In genomic region chr11:60871378-60872061, GRCh38 we compare ENCODE assay signal across 13 cellular contexts. TPM values are rescaled to one million over a fixed set of nuclear protein-coding genes. Genes with fewer than 3 reads are reported as not detected.
DNase-seq lines count a peak whose midpoint lies in the region; ATAC-seq and TF ChIP-seq lines count a peak whose summit lies in the region.
"Had no signal": no experiment of that assay in that cellular context is flagged by ENCODE, and none has a peak within 500 bp of the region (broad histone marks: within the 10 kb centered on the region; RNA-seq: fewer than 3 reads in every experiment).

No MANE protein-coding gene starts in this region.

- no peak overlapping the region for H3K4me3 ChIP-seq in BLaER1 treated with 17β-estradiol and CSF1 and Interleukin-3, amounts not matched to agents 10 nM and 100 nM
- H3K4me3 ChIP-seq in choroid plexus epithelial cell (ENCODE audit: low read depth, low read length) (no peak overlapping the region), neural cell (ENCODE audit: low read length) (no peak overlapping the region)
- H3K4me3 ChIP-seq: suprapubic skin had no signal

- H4K20me1 ChIP-seq in BLaER1 treated with 17β-estradiol and CSF1 and Interleukin-3, amounts not matched to agents 10 nM and 100 nM: peaks cover 0 to 4% (median 0%) of the 10 kb centered on the region in 11 experiments; a peak in 1 of 22 replicates
- H4K20me1 ChIP-seq in neural cell (ENCODE audit: insufficient read depth): no peaks in the 10 kb centered on the region

- H3K9me3 ChIP-seq in BLaER1 treated with 17β-estradiol and CSF1 and Interleukin-3, amounts not matched to agents 10 nM and 100 nM (replicated peaks in 1 of 11): no peaks in the 10 kb centered on the region
- no peaks in the 10 kb centered on the region for H3K9me3 ChIP-seq in neural cell (ENCODE audit: low read length)
- H3K9me3 ChIP-seq: suprapubic skin had no signal

- H3K9ac ChIP-seq in BLaER1 treated with 17β-estradiol and CSF1 and Interleukin-3, amounts not matched to agents 10 nM and 100 nM: peak overlapping the region in 4 of 11 experiments; percentile 4 to 50 (median 26); a peak in 6 of 22 replicates
- H3K9ac ChIP-seq in neural cell (ENCODE audit: low read length): peak overlapping the region; percentile 46

- peak overlapping the region; percentile 62 to 88 (median 75) for H3K4me2 ChIP-seq in BLaER1 treated with 17β-estradiol and CSF1 and Interleukin-3, amounts not matched to agents 10 nM and 100 nM
- H3K4me2 ChIP-seq in neural cell (ENCODE audit: low read length): no peak overlapping the region

- H3K36me3 ChIP-seq in BLaER1 treated with 17β-estradiol and CSF1 and Interleukin-3, amounts not matched to agents 10 nM and 100 nM: peaks cover 0 to 20% (median 0%) of the 10 kb centered on the region in 11 experiments; a peak in 6 of 22 replicates
- no peaks in the 10 kb centered on the region for H3K36me3 ChIP-seq in neural cell (ENCODE audit: insufficient read depth, low read length)

- peaks cover 30 to 71% (median 67%) of the 10 kb centered on the region in 10 experiments for H3K4me1 ChIP-seq in BLaER1 treated with 17β-estradiol and CSF1 and Interleukin-3, amounts not matched to agents 10 nM and 100 nM

- DNase-seq in M059J (ENCODE audit: low read depth) (peak; percentile 63), choroid plexus epithelial cell (ENCODE audit: low read depth) (peak; percentile 77), cerebellum (ENCODE audit: low spot score) (no peak), omental fat pad (ENCODE audit: low spot score) (no peak), NCI-H146 (lab: John Stamatoyannopoulos, UW) (no peak)
- no peak for DNase-seq in central memory CD4-positive, alpha-beta T cell
- DNase-seq: NCI-H1436; stimulated activated CD4-positive, alpha-beta T cell treated with anti-CD3 and anti-CD28 coated beads, Interleukin-15, amount 100 ng/mL, for 24 hours had no signal

- H3K27ac ChIP-seq in BLaER1 treated with 17β-estradiol and CSF1 and Interleukin-3, amounts not matched to agents 10 nM and 100 nM: peak overlapping the region in 8 of 11 experiments; percentile 35 to 65 (median 58); a peak in 15 of 22 replicates
- no peak overlapping the region for H3K27ac ChIP-seq in neural cell (ENCODE audit: low read length)
- H3K27ac ChIP-seq: suprapubic skin had no signal

- no peaks in the 10 kb centered on the region for H3K79me2 ChIP-seq in neural cell (replicated peaks; ENCODE audit: insufficient read depth, low read length)

- ATAC-seq in omental fat pad (ENCODE audit: low FRiP score): no peak

- TF ChIP-seq CTCF in choroid plexus epithelial cell (conservative IDR thresholded peaks at IDR 0.05; ENCODE audit: low read depth, low read length): peak; percentile 54
- no peak for TF ChIP-seq CTCF in neural cell (IDR thresholded peaks at IDR 0.05; ENCODE audit: poor library complexity, severe bottlenecking)
- no peak for TF ChIP-seq CTCF in omental fat pad (IDR thresholded peaks at IDR 0.05)

- no peak overlapping the region for H2AFZ ChIP-seq in neural cell (ENCODE audit: low read depth, low read length)

- H3K9me2 ChIP-seq in neural cell (ENCODE audit: insufficient read depth, low read length): no peaks in the 10 kb centered on the region

- TF ChIP-seq RAD21 in neural cell (conservative IDR thresholded peaks at IDR 0.05): no peak

- no peaks in the 10 kb centered on the region for H3K27me3 ChIP-seq in BLaER1 treated with 17β-estradiol and CSF1 and Interleukin-3, amounts not matched to agents 10 nM and 100 nM
- no peaks in the 10 kb centered on the region for H3K27me3 ChIP-seq in neural cell (ENCODE audit: insufficient read depth, low read depth, low read length)
- H3K27me3 ChIP-seq: suprapubic skin had no signal

- TF ChIP-seq EP300 in neural cell (conservative IDR thresholded peaks at IDR 0.05; ENCODE audit: poor library complexity, severe bottlenecking): no peak

- H3F3A ChIP-seq in neural cell (ENCODE audit: insufficient read depth, low read length, poor library complexity, severe bottlenecking): no peaks in the 10 kb centered on the region

TF ChIP-seq in neural cell, 6 proteins besides CTCF, POLR2A, EP300 and RAD21:
- no peak for TF ChIP-seq REST (IDR thresholded peaks at IDR 0.05; ENCODE audit: borderline replicate concordance)
- TF ChIP-seq EZH2 (IDR thresholded peaks at IDR 0.05; ENCODE audit: borderline replicate concordance, insufficient read depth, low read length, poor library complexity, severe bottlenecking): no peak
- TF ChIP-seq SMC3 (conservative IDR thresholded peaks at IDR 0.05; ENCODE audit: poor library complexity): no peak
- no peak for TF ChIP-seq TAF1 (IDR thresholded peaks at IDR 0.05; ENCODE audit: low read depth)
- no peak for TF ChIP-seq POLR2AphosphoS5 (IDR thresholded peaks at IDR 0.05)
- TF ChIP-seq MXI1 (conservative IDR thresholded peaks at IDR 0.05; ENCODE audit: poor library complexity, severe bottlenecking): no peak

RNA-seq across cellular contexts. Expression of gene ZP1, which starts 4.2 kb away (rescaled TPM):
- total RNA-seq in M059J (2014; rRNA removed; shearing (Covaris generic)): 1.3 TPM in 1 of 2 replicates, not detected in the other
- polyA plus RNA-seq in neural cell: 0.62 and 1.5 TPM in 2 replicates
- polyA minus RNA-seq in neural cell: not detected in 2 replicates
- total RNA-seq in cerebellum (not detected), omental fat pad (1 to 10 TPM in 2 of 4 donors, not detected in 2; 2.2 to 3.0 TPM)
- total RNA-seq: endothelial cell of umbilical vein, SK-MEL-5 had no signal
- polyA plus RNA-seq: endothelial cell of umbilical vein had no signal

RNA-seq across cellular contexts. Expression of gene PTGDR2, which starts 15.8 kb away (rescaled TPM):
- total RNA-seq in M059J (2014; rRNA removed; shearing (Covaris generic)): 0.07 TPM in 1 of 2 replicates, not detected in the other
- polyA plus RNA-seq in neural cell: 0.16 and 0.51 TPM in 2 replicates
- 0.23 TPM in 1 of 2 replicates, not detected in the other for polyA minus RNA-seq in neural cell
- total RNA-seq in cerebellum: 0.73 TPM
- 1 to 10 TPM in 1 of 4 donors, under 1 TPM in 1, not detected in 2; 0.28 to 1.1 TPM for total RNA-seq in omental fat pad
- total RNA-seq: SK-MEL-5 had no signal
- polyA plus RNA-seq: endothelial cell of umbilical vein had no signal

RNA-seq across cellular contexts. Expression of gene CCDC86, which starts 29.6 kb away (rescaled TPM):
- total RNA-seq in M059J (2014; rRNA removed; shearing (Covaris generic)): 13.9 and 19.7 TPM in 2 replicates
- polyA plus RNA-seq in neural cell: 0.16 and 1.3 TPM in 2 replicates
- 2.5 and 2.7 TPM in 2 replicates for polyA minus RNA-seq in neural cell
- total RNA-seq in cerebellum: 3.0 TPM
- 10 to 100 TPM; 17.5 to 68.6 (median 22.5) TPM for total RNA-seq in omental fat pad

RNA-seq across cellular contexts. Expression of gene PRPF19, which starts 34.9 kb away (rescaled TPM):
- total RNA-seq in M059J (2014; rRNA removed; shearing (Covaris generic)): 117 and 122 TPM in 2 replicates
- 71.3 and 99.4 TPM in 2 replicates for polyA plus RNA-seq in neural cell
- 64.0 and 65.2 TPM in 2 replicates for polyA minus RNA-seq in neural cell
- total RNA-seq in cerebellum (48.2 TPM), omental fat pad (10 to 100 TPM; 50.3 to 93.9 (median 58.0) TPM)

RNA-seq across cellular contexts. Expression of gene TMEM109, which starts 42.4 kb away (rescaled TPM):
- 47.7 and 77.7 TPM in 2 replicates for total RNA-seq in M059J (2014; rRNA removed; shearing (Covaris generic))
- 1.8 and 4.6 TPM in 2 replicates for polyA plus RNA-seq in neural cell
- polyA minus RNA-seq in neural cell: 7.6 and 7.8 TPM in 2 replicates
- 7.3 TPM for total RNA-seq in cerebellum
- 100 to 1,000 TPM in 1 of 4 donors, 10 to 100 TPM in 3; 79.6 to 150 (median 88.7) TPM for total RNA-seq in omental fat pad

Comparison
In these comparisons a context has a peak if more than half of its experiments do, and no peak if none do; other contexts are left out.
1. DNase-seq: peak in M059J (single experiment) and choroid plexus epithelial cell (single experiment); none in cerebellum (single experiment), omental fat pad (single experiment), central memory CD4-positive, alpha-beta T cell (single experiment) and NCI-H146 (single experiment).